Comparison of ENCODE assay signal across 8 cellular contexts in the genomic region with DNA sequence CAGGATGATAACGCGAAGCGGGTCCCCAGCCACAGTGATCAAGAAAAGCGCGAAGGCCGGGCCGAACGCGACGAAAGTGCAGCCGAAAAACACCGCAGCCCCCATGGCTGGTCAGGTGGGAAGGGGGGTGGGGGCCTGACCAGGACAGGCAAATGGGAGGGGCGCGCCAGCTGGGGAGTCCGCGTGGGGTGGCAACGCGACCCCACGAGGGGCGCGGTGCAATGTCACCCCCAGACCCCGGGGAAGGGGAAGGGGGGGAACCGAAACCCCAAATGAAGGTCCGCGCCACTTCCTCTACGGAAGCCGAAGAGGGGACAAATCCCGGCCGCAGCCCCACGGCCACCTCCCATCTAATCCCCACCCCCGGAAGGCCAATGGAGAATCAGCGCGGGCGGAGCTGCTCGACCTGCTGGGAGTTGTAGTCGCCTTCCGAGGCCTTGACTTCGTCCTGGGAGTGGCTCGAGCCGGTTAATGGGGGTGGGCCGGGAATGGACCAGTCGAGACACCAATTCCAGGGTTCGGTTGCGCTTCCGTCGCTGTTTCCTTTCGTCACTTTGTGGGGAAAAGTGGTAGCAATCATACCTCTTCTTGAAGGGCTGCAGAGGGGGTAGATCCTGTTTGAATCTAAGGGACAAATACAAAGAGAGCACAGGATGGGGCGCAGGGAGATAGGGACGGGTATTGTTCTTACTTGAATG. TPM values are rescaled to one million over a fixed set of nuclear protein-coding genes. Genes with fewer than 3 reads are reported as not detected.
DNase-seq lines count a peak whose midpoint lies in the region; ATAC-seq and TF ChIP-seq lines count a peak whose summit lies in the region.

TSS of gene APH1A (minus strand) at position 311 of the 698 bp plus-strand sequence. CDS start at position 105, 206 bp downstream.

- no peaks in the 10 kb centered on the region for H3K9me3 ChIP-seq in CD4-positive, CD25-positive, alpha-beta regulatory T cell (ENCODE audit: control insufficient read depth in 2 of 2, low read length in 2 of 2)
- H3K9me3 ChIP-seq in liver (ENCODE audit: control insufficient read depth in 4 of 4, low read length in 3 of 4) = no peaks in the 10 kb centered on the region

- peak within 1 kb of the TSS; percentile 93 to 99 (median 96) for H3K4me3 Mint-ChIP-seq in CD4-positive, CD25-positive, alpha-beta regulatory T cell

- peaks cover 26% of the 10 kb centered on the region for H3K4me1 ChIP-seq in CD4-positive, CD25-positive, alpha-beta regulatory T cell (ENCODE audit: control insufficient read depth, insufficient read depth, low read length, poor library complexity, severe bottlenecking)
- H3K4me1 ChIP-seq in liver (ENCODE audit: control insufficient read depth in 4 of 4, insufficient read depth in 4 of 4, low read length in 3 of 4) = peaks cover 0 to 22% (median 19%) of the 10 kb centered on the region in 4 donors

- DNase-seq in CD4-positive, CD25-positive, alpha-beta regulatory T cell = peak; percentile 86 to 97 (median 90)
- DNase-seq in HK-2 (ENCODE audit: unreplicated experiment) = peak; percentile 94
- peak; percentile 94 for DNase-seq in NCI-H82 treated with DMSO at 0.1 percent for 48 hours (lab: John Stamatoyannopoulos, UW; ENCODE audit: unreplicated experiment)
- DNase-seq in activated CD4-positive, alpha-beta T cell treated with anti-CD3 and anti-CD28 coated beads, Interleukin-2, amount 50 U/mL, for 48 hours = peak; percentile 96 to 97
- peak; percentile 95 to 98 for DNase-seq in dermis microvascular lymphatic vessel endothelial cell (ENCODE audit: low read depth in 2 of 2)
- peak; percentile 88 for DNase-seq in stimulated activated CD4-positive, alpha-beta T cell treated with anti-CD3 and anti-CD28 coated beads, Interleukin-4, amount 100 ng/mL, for 1 hour

- peaks cover 23% of the 10 kb centered on the region for H3K36me3 Mint-ChIP-seq in CD4-positive, CD25-positive, alpha-beta regulatory T cell

- H3K4me1 Mint-ChIP-seq in CD4-positive, CD25-positive, alpha-beta regulatory T cell = peaks cover 6 to 34% (median 24%) of the 10 kb centered on the region in 4 donors

- peak; percentile 96 for ATAC-seq in CD4-positive, CD25-positive, alpha-beta regulatory T cell (ENCODE audit: low read depth in 2 of 2)
- peak; percentile 85 for ATAC-seq in GM19452 (IDR thresholded peaks at IDR 0.05; ENCODE audit: unreplicated experiment)

- peak within 1 kb of the TSS; percentile 96 to 99 (median 98) for H3K27ac Mint-ChIP-seq in CD4-positive, CD25-positive, alpha-beta regulatory T cell

- H3K4me3 ChIP-seq in CD4-positive, CD25-positive, alpha-beta regulatory T cell (ENCODE audit: low read depth, low read length) = peak within 1 kb of the TSS; percentile 91
- H3K4me3 ChIP-seq in liver (ENCODE audit: low read depth in 1 of 3, low read length in 3 of 3) = peak within 1 kb of the TSS; percentile 77 to 99 (median 89)

- TF ChIP-seq RAD21 in liver (IDR thresholded peaks at IDR 0.05) = no peak

- no peaks in the 10 kb centered on the region for H3K27me3 ChIP-seq in CD4-positive, CD25-positive, alpha-beta regulatory T cell (ENCODE audit: control insufficient read depth, insufficient read depth, low read length)
- no peaks in the 10 kb centered on the region for H3K27me3 ChIP-seq in liver (ENCODE audit: control insufficient read depth in 4 of 4, insufficient read depth in 4 of 4, low read length in 3 of 4)

- H3K27ac ChIP-seq in CD4-positive, CD25-positive, alpha-beta regulatory T cell (ENCODE audit: insufficient read depth, low read length, poor library complexity, severe bottlenecking) = peak within 1 kb of the TSS; percentile 93
- H3K27ac ChIP-seq in liver (ENCODE audit: low read depth in 1 of 2, low read length in 2 of 2) = peak within 1 kb of the TSS; percentile 91 to 94

- peaks cover 31% of the 10 kb centered on the region for H3K36me3 ChIP-seq in CD4-positive, CD25-positive, alpha-beta regulatory T cell (ENCODE audit: control insufficient read depth, insufficient read depth, low read length)
- peaks cover 5 to 27% (median 23%) of the 10 kb centered on the region in 4 donors for H3K36me3 ChIP-seq in liver (ENCODE audit: control insufficient read depth in 4 of 4, insufficient read depth in 3 of 4, low read depth in 1 of 4, low read length in 3 of 4)

- peak within 1 kb of the TSS; percentile 97 to 99 for H3K9ac ChIP-seq in liver (ENCODE audit: low read depth in 1 of 2, low read length in 2 of 2)

- peaks cover 4% of the 10 kb centered on the region for H3K27me3 Mint-ChIP-seq in CD4-positive, CD25-positive, alpha-beta regulatory T cell

- TF ChIP-seq CTCF in liver (IDR thresholded peaks at IDR 0.05; ENCODE audit: low read depth, low read length, missing input control) = peak; percentile 9

- WGBS in liver = under 1% methylated on average over 49 of the region's 49 CpGs

- H3K9me3 Mint-ChIP-seq in CD4-positive, CD25-positive, alpha-beta regulatory T cell = peaks cover 0 to 2% (median 0%) of the 10 kb centered on the region in 7 donors

TF ChIP-seq in liver, 16 proteins besides CTCF, POLR2A, EP300 and RAD21:
- TF ChIP-seq GABPA (IDR thresholded peaks at IDR 0.05 in 1 of 2, conservative IDR thresholded peaks at IDR 0.05 in 1 of 2) = peak; percentile 66 to 92
- peak; percentile 69 for TF ChIP-seq MAX (IDR thresholded peaks at IDR 0.05)
- no peak for TF ChIP-seq JUND (IDR thresholded peaks at IDR 0.05)
- no peak for TF ChIP-seq FOXA2 (IDR thresholded peaks at IDR 0.05)
- peak; percentile 61 for TF ChIP-seq FOXA1 (IDR thresholded peaks at IDR 0.05)
- peak; percentile 43 to 73 for TF ChIP-seq EGR1 (IDR thresholded peaks at IDR 0.05; ENCODE audit: low read depth in 2 of 2)
- peak; percentile 84 for TF ChIP-seq REST (IDR thresholded peaks at IDR 0.05)
- TF ChIP-seq ATF3 (IDR thresholded peaks at IDR 0.05) = peak; percentile 22
- peak; percentile 81 for TF ChIP-seq TAF1 (conservative IDR thresholded peaks at IDR 0.05)
- no peak for TF ChIP-seq HNF4G (IDR thresholded peaks at IDR 0.05)
- peak; percentile 71 for TF ChIP-seq NR2F2 (IDR thresholded peaks at IDR 0.05)
- TF ChIP-seq HNF4A (conservative IDR thresholded peaks at IDR 0.05) = peak; percentile 36 to 54
- peak; percentile 85 for TF ChIP-seq SP1 (IDR thresholded peaks at IDR 0.05)
- TF ChIP-seq, protein P1, sequence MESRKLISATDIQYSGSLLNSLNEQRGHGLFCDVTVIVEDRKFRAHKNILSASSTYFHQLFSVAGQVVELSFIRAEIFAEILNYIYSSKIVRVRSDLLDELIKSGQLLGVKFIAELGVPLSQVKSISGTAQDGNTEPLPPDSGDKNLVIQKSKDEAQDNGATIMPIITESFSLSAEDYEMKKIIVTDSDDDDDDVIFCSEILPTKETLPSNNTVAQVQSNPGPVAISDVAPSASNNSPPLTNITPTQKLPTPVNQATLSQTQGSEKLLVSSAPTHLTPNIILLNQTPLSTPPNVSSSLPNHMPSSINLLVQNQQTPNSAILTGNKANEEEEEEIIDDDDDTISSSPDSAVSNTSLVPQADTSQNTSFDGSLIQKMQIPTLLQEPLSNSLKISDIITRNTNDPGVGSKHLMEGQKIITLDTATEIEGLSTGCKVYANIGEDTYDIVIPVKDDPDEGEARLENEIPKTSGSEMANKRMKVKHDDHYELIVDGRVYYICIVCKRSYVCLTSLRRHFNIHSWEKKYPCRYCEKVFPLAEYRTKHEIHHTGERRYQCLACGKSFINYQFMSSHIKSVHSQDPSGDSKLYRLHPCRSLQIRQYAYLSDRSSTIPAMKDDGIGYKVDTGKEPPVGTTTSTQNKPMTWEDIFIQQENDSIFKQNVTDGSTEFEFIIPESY (IDR thresholded peaks at IDR 0.05) = peak; percentile 94
- peak; percentile 97 for TF ChIP-seq YY1 (IDR thresholded peaks at IDR 0.05)
- peak; percentile 72 to 80 for TF ChIP-seq RXRA (IDR thresholded peaks at IDR 0.05)
TF ChIP-seq in liver: peak in this region for 13.

RNA-seq across cellular contexts. Expression of gene APH1A, which starts in this region (rescaled TPM):
- 119 TPM for total RNA-seq in CD4-positive, CD25-positive, alpha-beta regulatory T cell
- 10 to 100 TPM; 74.0 to 85.0 (median 76.9) TPM for polyA plus RNA-seq in CD4-positive, CD25-positive, alpha-beta regulatory T cell
- 139 and 159 TPM in 2 replicates for total RNA-seq in dermis microvascular lymphatic vessel endothelial cell
- 10 to 100 TPM; 48.9 to 65.3 TPM for total RNA-seq in liver
- polyA plus RNA-seq in liver = 10 to 100 TPM; 25.1 to 93.6 TPM

Comparison
In these comparisons a context has a peak if more than half of its experiments do, and no peak if none do; other contexts are left out.
1. Peak in every context shown above with its lines: DNase-seq, ATAC-seq, H3K4me3 ChIP-seq and H3K27ac ChIP-seq.